22 cellular contexts compared by ENCODE assay signal in the genomic region with DNA sequence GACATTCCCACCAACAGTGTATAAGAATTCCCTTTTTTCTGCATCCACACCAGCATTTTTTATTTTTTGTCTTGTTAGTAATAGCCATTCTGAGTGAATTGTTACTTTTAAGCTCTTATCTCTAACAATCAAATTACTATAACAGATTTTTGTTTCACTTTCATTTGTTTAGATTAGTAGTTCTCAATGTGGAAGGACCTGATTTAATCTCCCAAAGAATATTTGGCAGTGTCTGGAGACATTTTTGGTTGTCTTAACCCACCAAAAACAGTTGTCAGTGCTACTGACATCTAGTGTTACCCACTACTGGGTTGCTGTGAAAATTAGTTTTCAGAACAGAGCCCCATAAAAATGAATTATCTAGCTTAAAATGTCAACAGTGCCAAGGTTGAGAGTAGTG. TPM values are rescaled to one million over a fixed set of nuclear protein-coding genes. Genes with fewer than 3 reads are reported as not detected.
DNase-seq lines count a peak whose midpoint lies in the region; ATAC-seq and TF ChIP-seq lines count a peak whose summit lies in the region.
"Had no signal": no experiment of that assay in that cellular context is flagged by ENCODE, and none has a peak within 500 bp of the region (broad histone marks: within the 10 kb centered on the region; RNA-seq: fewer than 3 reads in every experiment).

No MANE protein-coding gene starts in this region.

- H3K4me1 ChIP-seq in HEK293 (ENCODE audit: control insufficient read depth, insufficient read depth, low read length) = no peaks in the 10 kb centered on the region
- H3K4me1 ChIP-seq in suprapubic skin = peaks cover 5% of the 10 kb centered on the region
- H3K4me1 ChIP-seq: parathyroid adenoma had no signal

- H3K36me3 Mint-ChIP-seq in activated CD4-positive, alpha-beta T cell treated with anti-CD3 and anti-CD28 coated beads, Interleukin-2, amount 10 ng/mL, durations not matched to agents 7 days and 5 days (ENCODE audit: low read depth) = peaks cover 14% of the 10 kb centered on the region
- no peaks in the 10 kb centered on the region for H3K36me3 Mint-ChIP-seq in activated CD4-positive, alpha-beta T cell treated with anti-CD3 and anti-CD28 coated beads, Interleukin-2, amount 10 ng/mL, durations not matched to agents 24 days and 14 days (ENCODE audit: low read depth)
- peaks cover 17 to 21% (median 17%) of the 10 kb centered on the region in 3 donors for H3K36me3 Mint-ChIP-seq in naive thymus-derived CD8-positive, alpha-beta T cell
- H3K36me3 Mint-ChIP-seq: stimulated activated effector memory CD8-positive, alpha-beta T cell treated with anti-CD3 and anti-CD28 coated beads, Interleukin-12 subunit alpha, Interleukin-12 subunit beta, amount 100 ng/mL, for 72 hours had no signal

- DNase-seq in activated CD4-positive, alpha-beta T cell treated with anti-CD3 and anti-CD28 coated beads, Interleukin-2, amount 10 ng/mL, durations not matched to agents 7 days and 5 days = no peak
- no peak for DNase-seq in activated CD4-positive, alpha-beta T cell treated with anti-CD3 and anti-CD28 coated beads, Interleukin-2, amount 10 ng/mL, durations not matched to agents 24 days and 14 days
- no peak for DNase-seq in astrocyte of the cerebellum (ENCODE audit: low read depth)
- DNase-seq in naive thymus-derived CD8-positive, alpha-beta T cell = no peak
- no peak for DNase-seq in suprapubic skin (ENCODE audit: low spot score in 2 of 2)
- no peak for DNase-seq in NCI-H128 (lab: John Stamatoyannopoulos, UW; ENCODE audit: unreplicated experiment)
- DNase-seq: activated CD4-positive, alpha-beta memory T cell treated with anti-CD3 and anti-CD28 coated beads, Interleukin-2, amount 10 ng/mL, durations not matched to agents 7 days and 5 days; activated gamma-delta T cell; EL; hippocampal formation; NCI-H1092 treated with DMSO at 0.1 percent for 48 hours; NCI-H2171; NCI-H82; RPMI8226; small intestine; SW 1271 had no signal

- H3K27me3 Mint-ChIP-seq in activated CD4-positive, alpha-beta T cell treated with anti-CD3 and anti-CD28 coated beads, Interleukin-2, amount 10 ng/mL, durations not matched to agents 7 days and 5 days = no peaks in the 10 kb centered on the region
- H3K27me3 Mint-ChIP-seq in activated CD4-positive, alpha-beta T cell treated with anti-CD3 and anti-CD28 coated beads, Interleukin-2, amount 10 ng/mL, durations not matched to agents 24 days and 14 days = no peaks in the 10 kb centered on the region
- H3K27me3 Mint-ChIP-seq in naive thymus-derived CD8-positive, alpha-beta T cell = no peaks in the 10 kb centered on the region
- H3K27me3 Mint-ChIP-seq: activated CD4-positive, alpha-beta memory T cell treated with anti-CD3 and anti-CD28 coated beads, Interleukin-2, amount 10 ng/mL, durations not matched to agents 7 days and 5 days; type B pancreatic cell had no signal

- H3K36me3 ChIP-seq in HEK293 (ENCODE audit: control insufficient read depth in 2 of 2, insufficient read depth in 1 of 2, low read length in 2 of 2) (peaks cover 0 to 32% of the 10 kb centered on the region in 2 experiments; a peak in 2 of 3 replicates), suprapubic skin (peaks cover 15% of the 10 kb centered on the region)

- in situ Hi-C loops in astrocyte of the cerebellum (cut with HindIII; ENCODE audit: low sequenced_read_pairs) = no loop called here

- POLR2A ChIA-PET in activated CD4-positive, alpha-beta T cell treated with anti-CD3 and anti-CD28 coated beads, Interleukin-2, amount 10 ng/mL, durations not matched to agents 7 days and 5 days (lab: Charles Lee) = interaction anchor here (0.7 kb wide), 1 partner anchor 14 kb away, joined by 3 read pairs; no protein-coding TSS in a partner anchor
- POLR2A ChIA-PET in HEK293 (lab: Yijun Ruan, JAX) = no interaction called here
- POLR2A ChIA-PET in naive thymus-derived CD8-positive, alpha-beta T cell (lab: Charles Lee) = interaction anchor here (1.2 kb wide), 1 partner anchor 11 kb away, joined by 6 read pairs; no protein-coding TSS in a partner anchor

- peak overlapping the region; percentile 60 for H3K27ac Mint-ChIP-seq in activated CD4-positive, alpha-beta T cell treated with anti-CD3 and anti-CD28 coated beads, Interleukin-2, amount 10 ng/mL, durations not matched to agents 7 days and 5 days
- no peak overlapping the region for H3K27ac Mint-ChIP-seq in activated CD4-positive, alpha-beta T cell treated with anti-CD3 and anti-CD28 coated beads, Interleukin-2, amount 10 ng/mL, durations not matched to agents 24 days and 14 days
- peak overlapping the region in 3 of 10 donors; percentile 7 to 39 (median 20) for H3K27ac Mint-ChIP-seq in naive thymus-derived CD8-positive, alpha-beta T cell
- H3K27ac Mint-ChIP-seq: activated CD4-positive, alpha-beta memory T cell treated with anti-CD3 and anti-CD28 coated beads, Interleukin-2, amount 10 ng/mL, durations not matched to agents 7 days and 5 days; stimulated activated effector memory CD8-positive, alpha-beta T cell treated with anti-CD3 and anti-CD28 coated beads, Interleukin-12 subunit alpha, Interleukin-12 subunit beta, amount 100 ng/mL, for 72 hours; type B pancreatic cell had no signal

- H3K9me3 Mint-ChIP-seq in activated CD4-positive, alpha-beta T cell treated with anti-CD3 and anti-CD28 coated beads, Interleukin-2, amount 10 ng/mL, durations not matched to agents 7 days and 5 days = no peaks in the 10 kb centered on the region
- no peaks in the 10 kb centered on the region for H3K9me3 Mint-ChIP-seq in activated CD4-positive, alpha-beta T cell treated with anti-CD3 and anti-CD28 coated beads, Interleukin-2, amount 10 ng/mL, durations not matched to agents 24 days and 14 days
- peaks cover 0 to 3% (median 0%) of the 10 kb centered on the region in 9 donors for H3K9me3 Mint-ChIP-seq in naive thymus-derived CD8-positive, alpha-beta T cell
- H3K9me3 Mint-ChIP-seq: activated CD4-positive, alpha-beta memory T cell treated with anti-CD3 and anti-CD28 coated beads, Interleukin-2, amount 10 ng/mL, durations not matched to agents 7 days and 5 days; stimulated activated effector memory CD8-positive, alpha-beta T cell treated with anti-CD3 and anti-CD28 coated beads, Interleukin-12 subunit alpha, Interleukin-12 subunit beta, amount 100 ng/mL, for 72 hours; type B pancreatic cell had no signal

- H3K4me3 Mint-ChIP-seq in activated CD4-positive, alpha-beta T cell treated with anti-CD3 and anti-CD28 coated beads, Interleukin-2, amount 10 ng/mL, durations not matched to agents 7 days and 5 days = peak overlapping the region; percentile 60
- no peak overlapping the region for H3K4me3 Mint-ChIP-seq in activated CD4-positive, alpha-beta T cell treated with anti-CD3 and anti-CD28 coated beads, Interleukin-2, amount 10 ng/mL, durations not matched to agents 24 days and 14 days
- H3K4me3 Mint-ChIP-seq in naive thymus-derived CD8-positive, alpha-beta T cell = peak overlapping the region in 8 of 10 donors; percentile 1 to 48 (median 38)
- H3K4me3 Mint-ChIP-seq: activated CD4-positive, alpha-beta memory T cell treated with anti-CD3 and anti-CD28 coated beads, Interleukin-2, amount 10 ng/mL, durations not matched to agents 7 days and 5 days; stimulated activated effector memory CD8-positive, alpha-beta T cell treated with anti-CD3 and anti-CD28 coated beads, Interleukin-12 subunit alpha, Interleukin-12 subunit beta, amount 100 ng/mL, for 72 hours; type B pancreatic cell had no signal

- CTCF ChIA-PET in activated CD4-positive, alpha-beta T cell treated with anti-CD3 and anti-CD28 coated beads, Interleukin-2, amount 10 ng/mL, durations not matched to agents 7 days and 5 days (lab: Charles Lee) = interaction anchor here (1.3 to 2.1 kb wide), 2 partner anchors 10 to 25 kb away, joined by 4 to 5 read pairs; no protein-coding TSS in a partner anchor
- CTCF ChIA-PET in HEK293 (lab: Yijun Ruan, JAX) = interaction anchor here (0.7 kb wide), 1 partner anchor 76 kb away, joined by 3 read pairs; no protein-coding TSS in a partner anchor

- no peaks in the 10 kb centered on the region for H3K27me3 ChIP-seq in suprapubic skin

- H3K4me3 ChIP-seq in HEK293 (ENCODE audit: low read depth, low read length) = no peak overlapping the region
- H3K4me3 ChIP-seq in astrocyte of the cerebellum (ENCODE audit: low read depth, low read length) = no peak overlapping the region
- no peak overlapping the region for H3K4me3 ChIP-seq in suprapubic skin
- H3K4me3 ChIP-seq: K562 had no signal

- intact Hi-C loops in activated CD4-positive, alpha-beta T cell treated with anti-CD3 and anti-CD28 coated beads, Interleukin-2, amount 10 ng/mL, durations not matched to agents 24 days and 14 days (cut with micrococcal nuclease) = no loop called here

- no peak for ATAC-seq in naive thymus-derived CD8-positive, alpha-beta T cell
- ATAC-seq in HG03025 (IDR thresholded peaks at IDR 0.05; ENCODE audit: low FRiP score, unreplicated experiment) = no peak
- ATAC-seq: K562; stimulated activated effector memory CD8-positive, alpha-beta T cell treated with anti-CD3 and anti-CD28 coated beads, Interleukin-12 subunit alpha, Interleukin-12 subunit beta, amount 100 ng/mL, for 72 hours had no signal

- H3K4me1 Mint-ChIP-seq in activated CD4-positive, alpha-beta T cell treated with anti-CD3 and anti-CD28 coated beads, Interleukin-2, amount 10 ng/mL, durations not matched to agents 7 days and 5 days = peaks cover 14% of the 10 kb centered on the region
- peaks cover 10% of the 10 kb centered on the region for H3K4me1 Mint-ChIP-seq in activated CD4-positive, alpha-beta T cell treated with anti-CD3 and anti-CD28 coated beads, Interleukin-2, amount 10 ng/mL, durations not matched to agents 24 days and 14 days
- H3K4me1 Mint-ChIP-seq in naive thymus-derived CD8-positive, alpha-beta T cell = peaks cover 13 to 27% (median 21%) of the 10 kb centered on the region in 4 donors

- H3K9me3 ChIP-seq in HEK293 (ENCODE audit: control insufficient read depth, insufficient read depth, low read depth, low read length) (no peaks in the 10 kb centered on the region), suprapubic skin (no peaks in the 10 kb centered on the region)

- no peak for TF ChIP-seq EP300 in suprapubic skin (IDR thresholded peaks at IDR 0.05)

- TF ChIP-seq CTCF in HEK293 (tag by site-specific recombination; IDR thresholded peaks at IDR 0.05) = no peak
- TF ChIP-seq CTCF in astrocyte of the cerebellum (IDR thresholded peaks at IDR 0.05; ENCODE audit: low read depth, low read length, missing control alignments) = peak; percentile 4
- TF ChIP-seq CTCF in suprapubic skin (IDR thresholded peaks at IDR 0.05) = no peak

- TF ChIP-seq POLR2A in suprapubic skin (IDR thresholded peaks at IDR 0.05) = no peak

- H3K27ac ChIP-seq in HEK293 (ENCODE audit: extremely low read depth, low read depth, low read length) = no peak overlapping the region
- H3K27ac ChIP-seq in suprapubic skin = no peak overlapping the region
- H3K27ac ChIP-seq: parathyroid adenoma had no signal

TF ChIP-seq in HEK293, 187 proteins besides CTCF, POLR2A, EP300 and RAD21 (continues in another document):
- no peak for TF ChIP-seq ZNF571 (tag by site-specific recombination; IDR thresholded peaks at IDR 0.05)

RNA-seq across cellular contexts. Expression of gene RUFY3, which starts 37.9 kb away (rescaled TPM):
- 10 to 100 TPM; 28.6 to 29.3 TPM for total RNA-seq in activated CD4-positive, alpha-beta T cell treated with anti-CD3 and anti-CD28 coated beads, Interleukin-2, amount 10 ng/mL, durations not matched to agents 7 days and 5 days
- total RNA-seq in activated CD4-positive, alpha-beta T cell treated with anti-CD3 and anti-CD28 coated beads, Interleukin-2, amount 10 ng/mL, durations not matched to agents 24 days and 14 days = 11.5 and 14.8 TPM in 2 replicates
- total RNA-seq in naive thymus-derived CD8-positive, alpha-beta T cell = 10 to 100 TPM; 41.9 to 42.9 TPM
- 1 to 10 TPM; 8.4 to 9.3 (median 8.6) TPM for polyA plus RNA-seq in naive thymus-derived CD8-positive, alpha-beta T cell
- total RNA-seq in suprapubic skin = 100 to 1,000 TPM in 1 of 4 donors, 10 to 100 TPM in 3; 53.2 to 155 (median 68.1) TPM
